2 cellular contexts compared by ENCODE assay signal in genomic region chr9:124754289-124754688, GRCh38.
TF ChIP-seq lines count a peak whose summit lies in the region.

No MANE protein-coding gene starts in this region.

TF ChIP-seq in IMR-90, 13 proteins besides CTCF, POLR2A, EP300 and RAD21 (continued from another document):
- no peak for TF ChIP-seq RCOR1 (IDR thresholded peaks at IDR 0.05; ENCODE audit: insufficient replicate concordance, low read length)
- TF ChIP-seq MAZ (IDR thresholded peaks at IDR 0.05; ENCODE audit: borderline replicate concordance, low read depth, low read length): no peak
- TF ChIP-seq NFE2L2 (IDR thresholded peaks at IDR 0.05; ENCODE audit: low read depth, low read length): no peak
- TF ChIP-seq ELK1 (IDR thresholded peaks at IDR 0.05; ENCODE audit: borderline replicate concordance, low read depth, low read length): no peak

TF ChIP-seq in liver, 16 proteins besides CTCF, POLR2A, EP300 and RAD21 (continued from another document):
- TF ChIP-seq TAF1 (conservative IDR thresholded peaks at IDR 0.05) (no peak), EGR1 (IDR thresholded peaks at IDR 0.05; ENCODE audit: low read depth in 2 of 2) (no peak), JUND (IDR thresholded peaks at IDR 0.05) (no peak), HNF4A (conservative IDR thresholded peaks at IDR 0.05) (no peak), SP1 (IDR thresholded peaks at IDR 0.05) (no peak), MAX (IDR thresholded peaks at IDR 0.05) (no peak), FOXA2 (IDR thresholded peaks at IDR 0.05) (no peak), YY1 (IDR thresholded peaks at IDR 0.05) (no peak), FOXA1 (IDR thresholded peaks at IDR 0.05) (no peak)
